In genomic region chr10:59276928-59277327, GRCh38 we compare ENCODE assay signal across 28 cellular contexts.
"Had no signal": no experiment of that assay in that cellular context is flagged by ENCODE, and none has a peak within 500 bp of the region (broad histone marks: within the 10 kb centered on the region; RNA-seq: fewer than 3 reads in every experiment).

No MANE protein-coding gene starts in this region.

- DNase-seq: activated CD4-positive, alpha-beta memory T cell treated with anti-CD3 and anti-CD28 coated beads for 36 hours; activated CD4-positive, alpha-beta T cell treated with anti-CD3 and anti-CD28 coated beads, Interleukin-2, amount 10 ng/mL, durations not matched to agents 7 days and 5 days; activated CD4-positive, CD25-positive, alpha-beta regulatory T cell; activated CD8-positive, alpha-beta memory T cell treated with anti-CD3 and anti-CD28 coated beads for 24 hours; activated effector memory CD4-positive, alpha-beta T cell treated with anti-CD3 and anti-CD28 coated beads, Interleukin-2, amount 50 U/mL, for 16 hours; activated naive CD4-positive, alpha-beta T cell treated with Interleukin-2 at 50 U/mL for 16 hours; activated naive CD8-positive, alpha-beta T cell treated with anti-CD3 and anti-CD28 coated beads, Interleukin-2, amount 50 U/mL, for 24 hours; activated T-cell treated with anti-CD3 and anti-CD28 coated beads, Interleukin-2, amount 50 U/mL, for 4 hours; amniotic stem cell; colonic mucosa; MG63; MV-4-11; NCI-H1092 treated with DMSO at 0.1 percent for 48 hours; NCI-H1436 treated with DMSO at 0.1 percent for 48 hours; NCI-H1930; NCI-H345; NCI-H510A; NCI-H526 treated with DMSO at 0.1 percent for 48 hours; NK-92 treated with Interleukin-12 subunit alpha and Interleukin-12 subunit beta, amount 100 ng/mL, for 24 hours; OCI-M1; RPMI8226; T-cell; T-helper 2 cell had no signal

- ATAC-seq: activated naive CD4-positive, alpha-beta T cell treated with anti-CD3 and anti-CD28 coated beads, Interleukin-2, amount 50 U/mL, for 72 hours; activated naive CD8-positive, alpha-beta T cell treated with anti-CD3 and anti-CD28 coated beads, Interleukin-2, amount 50 U/mL, for 24 hours; activated T-cell treated with anti-CD3 and anti-CD28 coated beads, Interleukin-2, amount 50 U/mL, for 4 hours; Panc1; Right ventricle myocardium inferior; T-cell had no signal

- H3K4me3 ChIP-seq: colonic mucosa, MG63, SK-N-MC had no signal

- H3K36me3 ChIP-seq: colonic mucosa, MG63 had no signal

- H3K27me3 ChIP-seq: colonic mucosa, MG63 had no signal

- H3K9me3 ChIP-seq: colonic mucosa, MG63 had no signal

- H3K27ac ChIP-seq: colonic mucosa, SK-N-MC, VCaP had no signal
